Comparison of ENCODE assay signal across 1 cellular context in genomic region chr22:50628543-50629134, GRCh38.
A peak's percentile ranks its signal among the peaks of the same experiment; 100 is the strongest.
TF ChIP-seq lines count a peak whose summit lies in the region.

No MANE protein-coding gene starts in this region.

TF ChIP-seq in HEK293, 187 proteins besides CTCF, POLR2A, EP300 and RAD21 (continued from another document):
- TF ChIP-seq ZNF292 (tag by site-specific recombination; IDR thresholded peaks at IDR 0.05; ENCODE audit: borderline replicate concordance, low read depth) = no peak
- peak; percentile 65 for TF ChIP-seq ZBTB48 (tag by site-specific recombination; IDR thresholded peaks at IDR 0.05)
- TF ChIP-seq ZNF239 (tag by site-specific recombination; IDR thresholded peaks at IDR 0.05) = 0 out of 2 replicates have a peak, but pooled peaks have one; percentile 65
- no peak for TF ChIP-seq ZNF76 (tag by site-specific recombination; IDR thresholded peaks at IDR 0.05; ENCODE audit: borderline replicate concordance, low read depth)
- TF ChIP-seq ZXDB (tag by site-specific recombination; IDR thresholded peaks at IDR 0.05) = no peak
- 0 out of 2 replicates have a peak, but pooled peaks have one; percentile 73 for TF ChIP-seq PRDM2 (tag by site-specific recombination; IDR thresholded peaks at IDR 0.05; ENCODE audit: borderline replicate concordance)
- peak; percentile 43; the same call in 1 of the 2 replicates for TF ChIP-seq SCRT2 (tag by site-specific recombination; IDR thresholded peaks at IDR 0.05)
- TF ChIP-seq, protein P1, sequence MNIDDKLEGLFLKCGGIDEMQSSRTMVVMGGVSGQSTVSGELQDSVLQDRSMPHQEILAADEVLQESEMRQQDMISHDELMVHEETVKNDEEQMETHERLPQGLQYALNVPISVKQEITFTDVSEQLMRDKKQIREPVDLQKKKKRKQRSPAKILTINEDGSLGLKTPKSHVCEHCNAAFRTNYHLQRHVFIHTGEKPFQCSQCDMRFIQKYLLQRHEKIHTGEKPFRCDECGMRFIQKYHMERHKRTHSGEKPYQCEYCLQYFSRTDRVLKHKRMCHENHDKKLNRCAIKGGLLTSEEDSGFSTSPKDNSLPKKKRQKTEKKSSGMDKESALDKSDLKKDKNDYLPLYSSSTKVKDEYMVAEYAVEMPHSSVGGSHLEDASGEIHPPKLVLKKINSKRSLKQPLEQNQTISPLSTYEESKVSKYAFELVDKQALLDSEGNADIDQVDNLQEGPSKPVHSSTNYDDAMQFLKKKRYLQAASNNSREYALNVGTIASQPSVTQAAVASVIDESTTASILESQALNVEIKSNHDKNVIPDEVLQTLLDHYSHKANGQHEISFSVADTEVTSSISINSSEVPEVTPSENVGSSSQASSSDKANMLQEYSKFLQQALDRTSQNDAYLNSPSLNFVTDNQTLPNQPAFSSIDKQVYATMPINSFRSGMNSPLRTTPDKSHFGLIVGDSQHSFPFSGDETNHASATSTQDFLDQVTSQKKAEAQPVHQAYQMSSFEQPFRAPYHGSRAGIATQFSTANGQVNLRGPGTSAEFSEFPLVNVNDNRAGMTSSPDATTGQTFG (tag by site-specific recombination; IDR thresholded peaks at IDR 0.05; ENCODE audit: borderline replicate concordance) = peak; percentile 87; the same call in 1 of the 2 replicates
- TF ChIP-seq, protein P2, sequence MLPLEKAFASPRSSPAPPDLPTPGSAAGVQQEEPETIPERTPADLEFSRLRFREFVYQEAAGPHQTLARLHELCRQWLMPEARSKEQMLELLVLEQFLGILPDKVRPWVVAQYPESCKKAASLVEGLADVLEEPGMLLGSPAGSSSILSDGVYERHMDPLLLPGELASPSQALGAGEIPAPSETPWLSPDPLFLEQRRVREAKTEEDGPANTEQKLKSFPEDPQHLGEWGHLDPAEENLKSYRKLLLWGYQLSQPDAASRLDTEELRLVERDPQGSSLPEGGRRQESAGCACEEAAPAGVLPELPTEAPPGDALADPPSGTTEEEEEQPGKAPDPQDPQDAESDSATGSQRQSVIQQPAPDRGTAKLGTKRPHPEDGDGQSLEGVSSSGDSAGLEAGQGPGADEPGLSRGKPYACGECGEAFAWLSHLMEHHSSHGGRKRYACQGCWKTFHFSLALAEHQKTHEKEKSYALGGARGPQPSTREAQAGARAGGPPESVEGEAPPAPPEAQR (tag by site-specific recombination; IDR thresholded peaks at IDR 0.05) = 0 out of 2 replicates have a peak, but pooled peaks have one; percentile 63
- no peak for TF ChIP-seq ZNF624 (tag by site-specific recombination; IDR thresholded peaks at IDR 0.05)
- 0 out of 2 replicates have a peak, but pooled peaks have one; percentile 9 for TF ChIP-seq PRDM1 (tag by site-specific recombination; IDR thresholded peaks at IDR 0.05)
- TF ChIP-seq MZF1 (tag by site-specific recombination; IDR thresholded peaks at IDR 0.05; ENCODE audit: borderline replicate concordance) = no peak
- TF ChIP-seq KLF7 (tag by site-specific recombination; IDR thresholded peaks at IDR 0.05; ENCODE audit: borderline replicate concordance) = 0 out of 2 replicates have a peak, but pooled peaks have one; percentile 49
- no peak for TF ChIP-seq ZNF23 (tag by site-specific recombination; IDR thresholded peaks at IDR 0.05; ENCODE audit: borderline replicate concordance)
- TF ChIP-seq ZNF266 (tag by site-specific recombination; IDR thresholded peaks at IDR 0.05; ENCODE audit: low read depth) = 0 out of 2 replicates have a peak, but pooled peaks have one; percentile 28
- peak; percentile 54 for TF ChIP-seq ZBTB26 (tag by site-specific recombination; optimal IDR thresholded peaks at IDR 0.05)
- 0 out of 2 replicates have a peak, but pooled peaks have one; percentile 20 for TF ChIP-seq ZNF600 (tag by site-specific recombination; IDR thresholded peaks at IDR 0.05)
- peak; percentile 83; the same call in 1 of the 2 replicates for TF ChIP-seq ZNF645 (tag by site-specific recombination; IDR thresholded peaks at IDR 0.05)
- 0 out of 2 replicates have a peak, but pooled peaks have one; percentile 67 for TF ChIP-seq ZNF621 (tag by site-specific recombination; IDR thresholded peaks at IDR 0.05)
- TF ChIP-seq, protein P3, sequence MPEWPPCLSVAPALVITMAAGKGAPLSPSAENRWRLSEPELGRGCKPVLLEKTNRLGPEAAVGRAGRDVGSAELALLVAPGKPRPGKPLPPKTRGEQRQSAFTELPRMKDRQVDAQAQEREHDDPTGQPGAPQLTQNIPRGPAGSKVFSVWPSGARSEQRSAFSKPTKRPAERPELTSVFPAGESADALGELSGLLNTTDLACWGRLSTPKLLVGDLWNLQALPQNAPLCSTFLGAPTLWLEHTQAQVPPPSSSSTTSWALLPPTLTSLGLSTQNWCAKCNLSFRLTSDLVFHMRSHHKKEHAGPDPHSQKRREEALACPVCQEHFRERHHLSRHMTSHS (tag by site-specific recombination; IDR thresholded peaks at IDR 0.05) = peak; percentile 70; the same call in 1 of the 2 replicates
- peak; percentile 99 for TF ChIP-seq KLF1 (tag by site-specific recombination; IDR thresholded peaks at IDR 0.05)
- peak; percentile 38 for TF ChIP-seq ZNF335 (tag by site-specific recombination; conservative IDR thresholded peaks at IDR 0.05)
- 0 out of 2 replicates have a peak, but pooled peaks have one; percentile 76 for TF ChIP-seq ZNF155 (tag by site-specific recombination; IDR thresholded peaks at IDR 0.05)
- TF ChIP-seq ZNF248 (tag by site-specific recombination; IDR thresholded peaks at IDR 0.05) = peak; percentile 87
- peak; percentile 28; the same call in 1 of the 2 replicates for TF ChIP-seq ZNF223 (tag by site-specific recombination; IDR thresholded peaks at IDR 0.05)
- peak; percentile 81; the same call in 1 of the 2 replicates for TF ChIP-seq ZNF169 (tag by site-specific recombination; IDR thresholded peaks at IDR 0.05)
- TF ChIP-seq SALL2 (tag by site-specific recombination; IDR thresholded peaks at IDR 0.05; ENCODE audit: borderline replicate concordance) = peak; percentile 17; the same call in 1 of the 2 replicates
- TF ChIP-seq ZNF514 (tag by site-specific recombination; IDR thresholded peaks at IDR 0.05) = peak; percentile 78; the same call in 1 of the 2 replicates
- TF ChIP-seq ZBTB17 (tag by site-specific recombination; IDR thresholded peaks at IDR 0.05) = peak; percentile 45; the same call in 1 of the 2 replicates
- TF ChIP-seq ZNF521 (tag by site-specific recombination; IDR thresholded peaks at IDR 0.05) = peak; percentile 28; the same call in 1 of the 2 replicates
- TF ChIP-seq ZNF530 (tag by site-specific recombination; IDR thresholded peaks at IDR 0.05; ENCODE audit: low read depth) = 0 out of 2 replicates have a peak, but pooled peaks have one; percentile 53
- TF ChIP-seq ZNF391 (tag by site-specific recombination; IDR thresholded peaks at IDR 0.05; ENCODE audit: borderline replicate concordance, low read depth) = 0 out of 2 replicates have a peak, but pooled peaks have one; percentile 46
- TF ChIP-seq ZNF2 (tag by site-specific recombination; IDR thresholded peaks at IDR 0.05) = peak; percentile 91; the same call in 1 of the 2 replicates
- TF ChIP-seq ZNF785 (tag by site-specific recombination; IDR thresholded peaks at IDR 0.05) = peak; percentile 87; the same call in 1 of the 2 replicates
- no peak for TF ChIP-seq ZFP3 (tag by site-specific recombination; IDR thresholded peaks at IDR 0.05; ENCODE audit: low read depth)
- TF ChIP-seq, protein P4, sequence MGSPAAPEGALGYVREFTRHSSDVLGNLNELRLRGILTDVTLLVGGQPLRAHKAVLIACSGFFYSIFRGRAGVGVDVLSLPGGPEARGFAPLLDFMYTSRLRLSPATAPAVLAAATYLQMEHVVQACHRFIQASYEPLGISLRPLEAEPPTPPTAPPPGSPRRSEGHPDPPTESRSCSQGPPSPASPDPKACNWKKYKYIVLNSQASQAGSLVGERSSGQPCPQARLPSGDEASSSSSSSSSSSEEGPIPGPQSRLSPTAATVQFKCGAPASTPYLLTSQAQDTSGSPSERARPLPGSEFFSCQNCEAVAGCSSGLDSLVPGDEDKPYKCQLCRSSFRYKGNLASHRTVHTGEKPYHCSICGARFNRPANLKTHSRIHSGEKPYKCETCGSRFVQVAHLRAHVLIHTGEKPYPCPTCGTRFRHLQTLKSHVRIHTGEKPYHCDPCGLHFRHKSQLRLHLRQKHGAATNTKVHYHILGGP (tag by site-specific recombination; IDR thresholded peaks at IDR 0.05) = peak; percentile 63; the same call in 1 of the 2 replicates
- peak; percentile 79 for TF ChIP-seq ZSCAN4 (tag by site-specific recombination; IDR thresholded peaks at IDR 0.05)
- TF ChIP-seq GLI4 (tag by site-specific recombination; IDR thresholded peaks at IDR 0.05) = peak; percentile 83; the same call in 1 of the 2 replicates
- TF ChIP-seq ZNF792 (tag by site-specific recombination; IDR thresholded peaks at IDR 0.05) = no peak
- peak; percentile 86 for TF ChIP-seq KLF9 (tag by site-specific recombination; IDR thresholded peaks at IDR 0.05; ENCODE audit: low read depth)
- peak; percentile 51; the same call in 1 of the 2 replicates for TF ChIP-seq KLF8 (tag by site-specific recombination; IDR thresholded peaks at IDR 0.05)
- TF ChIP-seq ZNF112 (tag by site-specific recombination; IDR thresholded peaks at IDR 0.05) = 0 out of 2 replicates have a peak, but pooled peaks have one; percentile 17
- TF ChIP-seq ZNF157 (tag by site-specific recombination; IDR thresholded peaks at IDR 0.05) = peak; percentile 63; the same call in 1 of the 2 replicates
- peak; percentile 47; the same call in 1 of the 2 replicates for TF ChIP-seq ZNF701 (tag by site-specific recombination; IDR thresholded peaks at IDR 0.05)
- TF ChIP-seq ZFHX2 (tag by site-specific recombination; conservative IDR thresholded peaks at IDR 0.05) = peak; percentile 19; the same call in 1 of the 2 replicates
TF ChIP-seq in HEK293: peak in this region for 46.
